ENCODE assay signal across 8 cellular contexts in the genomic region with DNA sequence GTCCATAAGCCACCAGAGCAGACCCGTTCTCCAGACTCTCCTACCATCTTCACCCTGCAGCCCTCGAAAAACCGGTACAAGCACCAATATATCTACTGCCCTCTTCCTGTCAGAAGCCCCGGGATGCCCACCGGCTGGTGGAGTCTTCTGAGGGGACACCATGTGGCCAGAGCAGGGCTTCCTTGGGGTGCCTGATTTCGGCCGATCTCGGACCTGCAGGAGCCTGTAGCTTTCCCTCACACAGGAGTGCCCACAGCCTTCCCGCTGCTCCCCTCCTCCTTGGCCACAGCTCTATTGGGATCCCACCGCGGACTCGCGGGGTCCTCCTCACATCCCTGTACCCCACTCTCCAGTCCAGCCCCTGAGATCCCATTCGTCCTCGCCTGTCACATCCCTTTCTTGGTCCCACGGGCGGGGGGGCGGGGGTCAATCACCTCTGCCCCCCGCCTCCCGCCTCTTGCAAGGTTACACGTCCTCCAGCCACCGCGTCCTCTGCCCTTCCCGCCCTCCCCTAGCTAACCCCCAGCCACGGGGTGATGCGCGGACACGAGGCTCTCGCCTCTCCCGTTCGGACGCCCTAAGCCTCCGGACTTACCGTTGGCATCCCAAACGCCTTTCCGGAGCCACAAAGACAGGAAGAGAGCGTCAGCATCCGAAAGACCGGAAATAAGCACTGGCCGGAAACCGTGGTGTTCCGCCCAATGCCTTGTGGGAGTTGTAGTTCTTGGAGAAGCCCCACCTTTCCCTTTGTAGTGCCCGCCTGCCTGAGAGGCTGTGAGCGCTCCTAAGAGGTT. TPM values are rescaled to one million over a fixed set of nuclear protein-coding genes. Genes with fewer than 3 reads are reported as not detected.
A peak's percentile ranks its signal among the peaks of the same experiment; 100 is the strongest.
DNase-seq lines count a peak whose midpoint lies in the region; ATAC-seq, FAIRE-seq and TF ChIP-seq lines count a peak whose summit lies in the region.

A gene (minus strand): TSS at position 659 of the 794 bp plus-strand sequence. CDS start 784 bp downstream, outside the sequence.

- peak within 1 kb of the TSS; percentile 78 for H3K27ac Mint-ChIP-seq in astrocyte (ENCODE audit: unreplicated experiment)

- no peaks in the 10 kb centered on the region for H3K9me2 ChIP-seq in hepatocyte (replicated peaks; ENCODE audit: insufficient read depth)

- H3K4me1 Mint-ChIP-seq in astrocyte (ENCODE audit: low read depth, unreplicated experiment): peaks cover 3% of the 10 kb centered on the region

- peak within 1 kb of the TSS; percentile 93 for H3K4me2 ChIP-seq in astrocyte (ENCODE audit: low read length)
- H3K4me2 ChIP-seq in hepatocyte: peak within 1 kb of the TSS; percentile 80

- peaks cover 5% of the 10 kb centered on the region for H3K4me1 ChIP-seq in astrocyte (ENCODE audit: insufficient read depth, low read length)
- peaks cover 15% of the 10 kb centered on the region for H3K4me1 ChIP-seq in hepatocyte (ENCODE audit: insufficient read depth)

- H3K36me3 ChIP-seq in astrocyte (ENCODE audit: insufficient read depth, low read length) (peaks cover 14% of the 10 kb centered on the region), hepatocyte (replicated peaks; ENCODE audit: insufficient read depth, low read depth) (no peaks in the 10 kb centered on the region)

- in situ Hi-C loops in GM13977 (cut with MboI; ENCODE audit: low pct_unique_long_range_greater_than_20kb, low sequenced_read_pairs, unreplicated experiment): no loop called here

- H2AFZ ChIP-seq in astrocyte (ENCODE audit: low read depth, low read length) (peak within 1 kb of the TSS; percentile 73), hepatocyte (peak within 1 kb of the TSS; percentile 78)

- no peak for TF ChIP-seq CTCF in GM13977 (IDR thresholded peaks at IDR 0.05; ENCODE audit: extremely low read depth, insufficient read depth, missing control alignments)
- TF ChIP-seq CTCF in astrocyte (IDR thresholded peaks at IDR 0.05; ENCODE audit: insufficient read depth, low read depth, low read length): no peak
- TF ChIP-seq CTCF in hepatocyte (IDR thresholded peaks at IDR 0.05; ENCODE audit: poor library complexity): no peak

- ATAC-seq in HG02870 (IDR thresholded peaks at IDR 0.05; ENCODE audit: unreplicated experiment) (peak; percentile 97), GM18519 (IDR thresholded peaks at IDR 0.05; ENCODE audit: low FRiP score, unreplicated experiment) (no peak)

- intact Hi-C loops in T-helper 2 cell treated with Interferon-gamma antibody and Interleukin-4, amounts not matched to agents 100 ng/mL and 5 ng/mL, for 36 hours (cut with micrococcal nuclease): loop anchor here (1.0 kb wide), 1 partner anchor 34 kb away; a partner anchor contains a TSS

- H3K9me3 ChIP-seq in astrocyte (ENCODE audit: insufficient read depth, low read depth, low read length) (no peaks in the 10 kb centered on the region), hepatocyte (ENCODE audit: low read depth) (no peaks in the 10 kb centered on the region)

- H3K9ac ChIP-seq in astrocyte (ENCODE audit: low read length): peak within 1 kb of the TSS; percentile 91

- H3K79me2 ChIP-seq in astrocyte (ENCODE audit: insufficient read depth, low read length): peaks cover 45% of the 10 kb centered on the region
- H3K79me2 ChIP-seq in hepatocyte: peaks cover 42% of the 10 kb centered on the region

- H3K36me3 Mint-ChIP-seq in astrocyte (ENCODE audit: low read depth, unreplicated experiment): peaks cover 12% of the 10 kb centered on the region

- H4K20me1 ChIP-seq in astrocyte (ENCODE audit: insufficient read depth, low read length) (peaks cover 24% of the 10 kb centered on the region), hepatocyte (ENCODE audit: insufficient read depth, poor library complexity, severe bottlenecking) (no peaks in the 10 kb centered on the region)

- H3K27ac ChIP-seq in astrocyte (ENCODE audit: low read depth, low read length) (peak within 1 kb of the TSS; percentile 77), hepatocyte (peak within 1 kb of the TSS; percentile 62)

- peak; percentile 80 for FAIRE-seq in astrocyte (lab: Jason Lieb, UNC)

- DNase-seq in GM13977 (ENCODE audit: low spot score) (peak; percentile 95), NCI-H1694 treated with DMSO at 0.1 percent for 48 hours (lab: John Stamatoyannopoulos, UW) (peak; percentile 99), astrocyte (ENCODE audit: low read depth) (peak; percentile 87), hepatocyte (ENCODE audit: low spot score) (peak; percentile 93), retina (peak; percentile 92)

- H3K27me3 ChIP-seq in astrocyte (ENCODE audit: insufficient read depth, low read length) (no peaks in the 10 kb centered on the region), hepatocyte (no peaks in the 10 kb centered on the region)

- peak within 1 kb of the TSS; percentile 94 for H3K4me3 ChIP-seq in astrocyte (ENCODE audit: insufficient read depth, low read depth, low read length)
- peak within 1 kb of the TSS; percentile 65 for H3K4me3 ChIP-seq in hepatocyte

- peak within 1 kb of the TSS; percentile 97 for H3K4me3 Mint-ChIP-seq in astrocyte (ENCODE audit: unreplicated experiment)

- H3K9me3 Mint-ChIP-seq in astrocyte (ENCODE audit: unreplicated experiment): peaks cover 3% of the 10 kb centered on the region

- H3K27me3 Mint-ChIP-seq in astrocyte (ENCODE audit: low read depth, unreplicated experiment): peaks cover 19% of the 10 kb centered on the region

- WGBS in hepatocyte (ENCODE audit: low lambda C conversion rate, missing lambda C conversion rate): 3% methylated on average over 24 of the region's 44 CpGs

RNA-seq across cellular contexts. Expression of the gene that starts here (rescaled TPM):
- 265 and 268 TPM in 2 replicates for total RNA-seq in T-helper 2 cell treated with Interferon-gamma antibody and Interleukin-4, amounts not matched to agents 100 ng/mL and 5 ng/mL, for 36 hours
- total RNA-seq in astrocyte: 236 and 244 TPM in 2 replicates
- 393 and 416 TPM in 2 replicates for total RNA-seq in hepatocyte
- polyA plus RNA-seq in hepatocyte: 326 and 360 TPM in 2 replicates
